Comparison of ENCODE assay signal across 8 cellular contexts in the genomic region with DNA sequence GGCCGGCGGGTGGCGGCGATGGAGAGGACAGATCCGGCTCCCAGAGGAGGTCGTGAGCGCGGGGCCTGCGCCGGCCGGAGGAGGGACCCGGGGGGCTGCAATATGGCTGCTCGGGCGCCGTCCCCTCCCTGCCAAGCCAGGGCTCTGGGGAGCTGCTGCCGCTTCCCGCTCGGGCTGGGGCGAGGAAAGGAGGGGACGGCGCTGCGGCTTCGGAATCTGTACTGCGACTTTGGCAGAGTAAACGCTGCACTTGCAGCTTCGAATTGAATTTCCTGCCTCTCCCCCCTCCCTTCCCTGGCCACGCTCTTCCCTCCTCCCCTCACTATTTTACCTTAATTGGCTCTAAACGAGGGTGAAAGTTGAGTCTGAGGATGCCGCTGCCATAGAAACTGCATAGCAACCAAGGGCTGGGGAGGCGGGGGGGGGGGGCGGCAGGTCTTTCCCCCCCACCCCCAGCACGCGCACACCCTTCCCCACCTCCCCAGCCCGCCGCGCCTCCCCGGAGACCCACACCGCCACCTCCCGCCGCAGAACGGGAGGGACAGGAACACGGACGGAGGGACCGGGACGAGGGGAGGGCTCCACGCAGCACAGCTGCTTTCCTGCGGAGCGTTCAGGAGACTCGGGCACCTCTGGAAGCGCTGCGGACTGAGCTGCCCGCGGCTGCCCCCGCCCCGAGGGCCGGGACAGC.
DNase-seq lines count a peak whose midpoint lies in the region; ATAC-seq and TF ChIP-seq lines count a peak whose summit lies in the region.

No MANE protein-coding gene starts in this region.

- no peak for TF ChIP-seq RAD21 in Ishikawa (IDR thresholded peaks at IDR 0.05; ENCODE audit: low read depth)

- no peaks in the 10 kb centered on the region for H3K9me3 ChIP-seq in uterus

- peaks cover 0 to 7% of the 10 kb centered on the region in 2 donors for H3K4me1 ChIP-seq in uterus

- peak; percentile 62 for ATAC-seq in GM18909 (IDR thresholded peaks at IDR 0.05; ENCODE audit: poor library complexity, unreplicated experiment)

- no peaks in the 10 kb centered on the region for H3K36me3 ChIP-seq in uterus

- TF ChIP-seq CTCF in fibroblast of the aortic adventitia (IDR thresholded peaks at IDR 0.05; ENCODE audit: insufficient read depth, low read length) = no peak
- TF ChIP-seq CTCF in neural crest cell (conservative IDR thresholded peaks at IDR 0.05) = peak; percentile 25
- TF ChIP-seq CTCF in uterus (IDR thresholded peaks at IDR 0.05) = no peak

- no peak overlapping the region for H3K27ac ChIP-seq in uterus

- peak overlapping the region; percentile 91 for H3K4me3 Mint-ChIP-seq in neural crest cell

- no peaks in the 10 kb centered on the region for H3K27me3 Mint-ChIP-seq in neural crest cell (ENCODE audit: low read depth)

- intact Hi-C loops in uterus (cut with DNase I; ENCODE audit: low total_unique reads) = no loop called here

- no peak for TF ChIP-seq POLR2A in uterus (IDR thresholded peaks at IDR 0.05)

- TF ChIP-seq EP300 in Ishikawa (IDR thresholded peaks at IDR 0.05; ENCODE audit: borderline replicate concordance) = no peak

- no peaks in the 10 kb centered on the region for H3K36me3 Mint-ChIP-seq in neural crest cell (ENCODE audit: low read depth)

- H3K4me3 ChIP-seq in fibroblast of the aortic adventitia (ENCODE audit: low read depth, low read length) (peak overlapping the region; percentile 51), uterus (peak overlapping the region; percentile 44 to 48)

- peaks cover 9% of the 10 kb centered on the region for H3K4me1 Mint-ChIP-seq in neural crest cell

- H3K9me3 Mint-ChIP-seq in neural crest cell = no peaks in the 10 kb centered on the region

- peak overlapping the region; percentile 81 for H3K27ac Mint-ChIP-seq in neural crest cell (ENCODE audit: unreplicated experiment)

- H3K27me3 ChIP-seq in uterus = no peaks in the 10 kb centered on the region

- DNase-seq in 8988T = peak; percentile 41
- DNase-seq in activated T-cell treated with anti-CD3 and anti-CD28 coated beads, Interleukin-2, amount 50 U/mL, for 1 hour = peak; percentile 52
- DNase-seq in fibroblast of the aortic adventitia (ENCODE audit: low read depth) = no peak
- peak; percentile 62 for DNase-seq in neural crest cell (ENCODE audit: low read depth, low spot score)
- DNase-seq in uterus = no peak
- no peak for DNase-seq in NOMO-1 treated with DMSO at 0.1 percent for 48 hours (lab: John Stamatoyannopoulos, UW; ENCODE audit: unreplicated experiment)

TF ChIP-seq in Ishikawa, 13 proteins besides CTCF, POLR2A, EP300 and RAD21:
- TF ChIP-seq CEBPB (IDR thresholded peaks at IDR 0.05) (no peak), MAX (IDR thresholded peaks at IDR 0.05) (peak; percentile 44; the same call in 1 of the 2 replicates)

Comparison
In these comparisons a context has a peak if more than half of its experiments do, and no peak if none do; other contexts are left out.
1. DNase-seq: peak in 8988T (single experiment), activated T-cell treated with anti-CD3 and anti-CD28 coated beads, Interleukin-2, amount 50 U/mL, for 1 hour (single experiment) and neural crest cell (single experiment); none in fibroblast of the aortic adventitia (single experiment), uterus (0 of 2) and NOMO-1 treated with DMSO at 0.1 percent for 48 hours (single experiment).